11 cellular contexts compared by ENCODE assay signal in genomic region chr16:4388275-4389021, GRCh38. TPM values are rescaled to one million over a fixed set of nuclear protein-coding genes. Genes with fewer than 3 reads are reported as not detected.
DNase-seq lines count a peak whose midpoint lies in the region; ATAC-seq and TF ChIP-seq lines count a peak whose summit lies in the region.
"Had no signal": no experiment of that assay in that cellular context is flagged by ENCODE, and none has a peak within 500 bp of the region (broad histone marks: within the 10 kb centered on the region; RNA-seq: fewer than 3 reads in every experiment).

No MANE protein-coding gene starts in this region.

- ATAC-seq in mucosa of descending colon (no peak), WTC11 (no peak), GM21367 (IDR thresholded peaks at IDR 0.05; ENCODE audit: unreplicated experiment) (no peak)

- peak overlapping the region; percentile 83 for H2BK5ac ChIP-seq in neuronal stem cell (ENCODE audit: low read length)

- no peaks in the 10 kb centered on the region for H4K20me1 ChIP-seq in fibroblast of lung (ENCODE audit: control insufficient read depth, extremely low read depth, insufficient read depth, low read length)

- peak overlapping the region; percentile 93 for H3K4ac ChIP-seq in neuronal stem cell (ENCODE audit: low read length)

- peak overlapping the region; percentile 99 for H2BK120ac ChIP-seq in neuronal stem cell (ENCODE audit: low read depth, low read length)

- no peak overlapping the region for H3K4me3 ChIP-seq in fibroblast of lung (replicated peaks in 1 of 4; ENCODE audit: control extremely low read depth in 1 of 4, insufficient read depth in 1 of 4, low read depth in 3 of 4, low read length in 4 of 4)
- H3K4me3 ChIP-seq in neuronal stem cell (ENCODE audit: low read length in 2 of 2): no peak overlapping the region
- H3K4me3 ChIP-seq in mucosa of descending colon: no peak overlapping the region

- POLR2A ChIA-PET in WTC11 (lab: Charles Lee): interaction anchor here (0.8 to 1.1 kb wide), 4 partner anchors 8 to 15 kb away, joined by 3 to 5 read pairs (median 4); no protein-coding TSS in a partner anchor

- H3K27me3 ChIP-seq in fibroblast of lung (ENCODE audit: control insufficient read depth, insufficient read depth, low read length) (no peaks in the 10 kb centered on the region), neuronal stem cell (ENCODE audit: control insufficient read depth in 3 of 3, insufficient read depth in 3 of 3, low read depth in 1 of 3, low read length in 3 of 3) (no peaks in the 10 kb centered on the region)

- peak overlapping the region; percentile 87 for H3K18ac ChIP-seq in neuronal stem cell (ENCODE audit: low read length)

- H3K4me2 ChIP-seq in fibroblast of lung (ENCODE audit: extremely low read depth, insufficient read depth, low read length): no peak overlapping the region
- no peak overlapping the region for H3K4me2 ChIP-seq in neuronal stem cell (ENCODE audit: insufficient read depth, low read length, poor library complexity, severe bottlenecking)

- peak overlapping the region; percentile 95 for H2AK5ac ChIP-seq in neuronal stem cell (ENCODE audit: low read depth, low read length)

- H3K36me3 ChIP-seq in fibroblast of lung (ENCODE audit: control insufficient read depth, insufficient read depth, low read length) (peaks cover 14% of the 10 kb centered on the region), neuronal stem cell (replicated peaks in 1 of 2; ENCODE audit: control insufficient read depth in 2 of 2, insufficient read depth in 2 of 2, low read length in 2 of 2) (peaks cover 1 to 7% of the 10 kb centered on the region in 2 donors), mucosa of descending colon (ENCODE audit: low read depth) (no peaks in the 10 kb centered on the region)

- TF ChIP-seq CTCF in fibroblast of lung (conservative IDR thresholded peaks at IDR 0.05 in 1 of 2, IDR thresholded peaks at IDR 0.05 in 1 of 2; ENCODE audit: low read depth in 1 of 2, low read length in 2 of 2) (no peak), mucosa of descending colon (IDR thresholded peaks at IDR 0.05) (no peak), WTC11 (IDR thresholded peaks at IDR 0.05) (no peak)

- H2BK12ac ChIP-seq in neuronal stem cell (ENCODE audit: low read length): peak overlapping the region; percentile 46

- H4K91ac ChIP-seq in neuronal stem cell (ENCODE audit: low read depth, low read length, poor library complexity): no peak overlapping the region

- H3K4me1 ChIP-seq in fibroblast of lung (ENCODE audit: control insufficient read depth, extremely low read depth, insufficient read depth, low read length): peaks cover 80% of the 10 kb centered on the region
- H3K4me1 ChIP-seq in neuronal stem cell (ENCODE audit: control insufficient read depth in 2 of 2, insufficient read depth in 1 of 2, low read depth in 1 of 2, low read length in 2 of 2): peaks cover 47 to 53% of the 10 kb centered on the region in 2 donors
- H3K4me1 ChIP-seq in mucosa of descending colon (ENCODE audit: low read depth): no peaks in the 10 kb centered on the region

- no peak overlapping the region for H3K27ac Mint-ChIP-seq in WTC11

- DNase-seq in A172 (ENCODE audit: low spot score): peak; percentile 41
- DNase-seq in M059J (ENCODE audit: low read depth): peak; percentile 56
- DNase-seq in fibroblast of lung (ENCODE audit: low read depth in 2 of 2): no peak
- no peak for DNase-seq in neuronal stem cell (ENCODE audit: low spot score)
- no peak for DNase-seq in mucosa of descending colon
- no peak for DNase-seq in kidney glomerular epithelial cell (lab: John Stamatoyannopoulos, UW)
- DNase-seq in WTC11 (ENCODE audit: low spot score): no peak
- DNase-seq: ACHN; activated T-cell treated with anti-CD3 and anti-CD28 coated beads, Interleukin-2, amount 50 U/mL, for 48 hours; central memory CD4-positive, alpha-beta T cell had no signal

- intact Hi-C loops in mucosa of descending colon (cut with DNase I, micrococcal nuclease): no loop called here

- no peaks in the 10 kb centered on the region for H3K9me3 Mint-ChIP-seq in WTC11

- H2AFZ ChIP-seq in fibroblast of lung (ENCODE audit: low read length): no peak overlapping the region
- H2AFZ ChIP-seq in neuronal stem cell (ENCODE audit: low read length): no peak overlapping the region

- H4K8ac ChIP-seq in neuronal stem cell (ENCODE audit: low read depth, low read length): no peak overlapping the region

- WGBS in neuronal stem cell (ENCODE audit: extremely low coverage in 2 of 2, insufficient read length in 2 of 2, insufficient replicate concordance in 1 of 2), 2 donors: no CpG with 5 or more reads among the region's 19 CpGs

- no peaks in the 10 kb centered on the region for H3K36me3 Mint-ChIP-seq in WTC11

- no peaks in the 10 kb centered on the region for H3K27me3 Mint-ChIP-seq in WTC11 (ENCODE audit: low read depth)

- CTCF ChIA-PET in WTC11 (lab: Charles Lee): interaction anchor here (0.9 to 9.6 kb wide), 13 partner anchors 10 to 135 kb away, joined by 3 to 316 read pairs (median 8); partner anchors contain the start of gene PAM16

- H3K23ac ChIP-seq in neuronal stem cell (ENCODE audit: low read depth, low read length, poor library complexity): peak overlapping the region; percentile 85

- H2BK15ac ChIP-seq in neuronal stem cell (ENCODE audit: low read length): peak overlapping the region; percentile 97

- H3K27ac ChIP-seq in fibroblast of lung (ENCODE audit: insufficient read depth, low read length): peak overlapping the region; percentile 67
- no peak overlapping the region for H3K27ac ChIP-seq in neuronal stem cell (replicated peaks; ENCODE audit: low read length)

- peak overlapping the region; percentile 25 for H3K14ac ChIP-seq in neuronal stem cell (ENCODE audit: low read length)

- H3K4me3 Mint-ChIP-seq in WTC11: no peak overlapping the region

- peak overlapping the region; percentile 55 for H3K9ac ChIP-seq in fibroblast of lung (ENCODE audit: insufficient read depth, low read length)
- no peak overlapping the region for H3K9ac ChIP-seq in neuronal stem cell (ENCODE audit: low read depth, low read length, poor library complexity)

- peaks cover 43% of the 10 kb centered on the region for H3K4me1 Mint-ChIP-seq in WTC11

- no peaks in the 10 kb centered on the region for H3K79me2 ChIP-seq in fibroblast of lung (ENCODE audit: control insufficient read depth, insufficient read depth, low read length)

- H3K79me1 ChIP-seq in neuronal stem cell (ENCODE audit: low read depth, low read length): peaks cover 9% of the 10 kb centered on the region

- no peaks in the 10 kb centered on the region for H3K9me3 ChIP-seq in fibroblast of lung (ENCODE audit: control insufficient read depth, insufficient read depth, low read depth, low read length)
- H3K9me3 ChIP-seq in neuronal stem cell (replicated peaks in 1 of 2; ENCODE audit: control insufficient read depth in 2 of 2, insufficient read depth in 1 of 2, low read depth in 1 of 2, low read length in 2 of 2): no peaks in the 10 kb centered on the region
- no peaks in the 10 kb centered on the region for H3K9me3 ChIP-seq in mucosa of descending colon

TF ChIP-seq in WTC11, 78 proteins besides CTCF, POLR2A, EP300 and RAD21 (continues in another document):
- TF ChIP-seq ZNF219 (CRISPR knock-in tag; IDR thresholded peaks at IDR 0.05; ENCODE audit: borderline replicate concordance) (no peak), NR3C1 (CRISPR knock-in tag; conservative IDR thresholded peaks at IDR 0.05; ENCODE audit: low read depth) (no peak), JUN (CRISPR knock-in tag; IDR thresholded peaks at IDR 0.05) (no peak), ZNF232 (CRISPR knock-in tag; IDR thresholded peaks at IDR 0.05) (no peak), ZBTB21 (CRISPR knock-in tag; IDR thresholded peaks at IDR 0.05; ENCODE audit: borderline replicate concordance) (no peak), SMAD3 (CRISPR knock-in tag; IDR thresholded peaks at IDR 0.05; ENCODE audit: borderline replicate concordance) (no peak)

RNA-seq across cellular contexts. Expression of gene VASN, which starts 16.8 kb away (rescaled TPM):
- 87.4 and 100 TPM in 2 replicates for total RNA-seq in A172 (2014; rRNA removed; shearing (Covaris generic))
- 69.9 and 115 TPM in 2 replicates for total RNA-seq in M059J (2014; rRNA removed; shearing (Covaris generic))
- 57.0 and 79.4 TPM in 2 replicates for total RNA-seq in fibroblast of lung
- polyA plus RNA-seq in fibroblast of lung: 30.6 and 61.9 TPM in 2 replicates
- 85.6 and 136 TPM in 2 replicates for polyA plus RNA-seq in fibroblast of lung (2012)
- polyA minus RNA-seq in fibroblast of lung (ENCODE audit: low replicate concordance): 42.0 and 88.8 TPM in 2 replicates
- polyA plus RNA-seq in neuronal stem cell (2013, experiment 1 of 2): 7.8 TPM
- 7.6 TPM for polyA plus RNA-seq in neuronal stem cell (2013, experiment 2 of 2)
- total RNA-seq in mucosa of descending colon: 1 to 10 TPM in 2 of 3 donors, under 1 TPM in 1; 0.93 to 8.4 (median 5.1) TPM
- total RNA-seq in WTC11 (2021): 8.0 to 9.1 TPM (median 8.3 TPM) in 3 replicates

RNA-seq across cellular contexts. Expression of gene CORO7, which starts 27.9 kb away (rescaled TPM):
- total RNA-seq in A172 (2014; rRNA removed; shearing (Covaris generic)): 16.5 and 21.0 TPM in 2 replicates
- 8.7 and 13.1 TPM in 2 replicates for total RNA-seq in M059J (2014; rRNA removed; shearing (Covaris generic))
- total RNA-seq in fibroblast of lung (5.4 and 11.1 TPM in 2 replicates), mucosa of descending colon (10 to 100 TPM; 40.0 to 61.2 (median 49.1) TPM), WTC11 (2021) (36.7 to 45.5 TPM (median 38.6 TPM) in 3 replicates)
- 5.6 and 6.1 TPM in 2 replicates for polyA plus RNA-seq in fibroblast of lung
- polyA plus RNA-seq in fibroblast of lung (2012): 7.2 and 8.6 TPM in 2 replicates
- 16.1 and 18.2 TPM in 2 replicates for polyA minus RNA-seq in fibroblast of lung (ENCODE audit: low replicate concordance)
- polyA plus RNA-seq in neuronal stem cell (2013, experiment 1 of 2): 8.9 TPM
- 10.3 TPM for polyA plus RNA-seq in neuronal stem cell (2013, experiment 2 of 2)

RNA-seq across cellular contexts. Expression of gene DNAJA3, which starts 37.2 kb away (rescaled TPM):
- total RNA-seq in A172 (2014; rRNA removed; shearing (Covaris generic)): 86.7 and 91.9 TPM in 2 replicates
- 68.2 and 69.0 TPM in 2 replicates for total RNA-seq in M059J (2014; rRNA removed; shearing (Covaris generic))
- total RNA-seq in fibroblast of lung (59.8 and 66.1 TPM in 2 replicates), mucosa of descending colon (10 to 100 TPM; 47.0 to 58.3 (median 54.8) TPM), WTC11 (2021) (54.8 to 64.1 TPM (median 56.0 TPM) in 3 replicates)
- polyA plus RNA-seq in fibroblast of lung: 27.8 and 39.8 TPM in 2 replicates
- polyA plus RNA-seq in fibroblast of lung (2012): 22.3 and 32.2 TPM in 2 replicates
- 30.6 and 36.4 TPM in 2 replicates for polyA minus RNA-seq in fibroblast of lung (ENCODE audit: low replicate concordance)
- 34.6 TPM for polyA plus RNA-seq in neuronal stem cell (2013, experiment 1 of 2)
- 34.4 TPM for polyA plus RNA-seq in neuronal stem cell (2013, experiment 2 of 2)

RNA-seq across cellular contexts. Expression of gene PAM16, which starts 37.3 kb away (rescaled TPM):
- total RNA-seq in A172 (2014; rRNA removed; shearing (Covaris generic)): 46.8 and 116 TPM in 2 replicates
- total RNA-seq in M059J (2014; rRNA removed; shearing (Covaris generic)): 38.6 and 61.5 TPM in 2 replicates
- total RNA-seq in fibroblast of lung: 24.4 and 34.3 TPM in 2 replicates
- polyA plus RNA-seq in fibroblast of lung: 14.8 and 19.9 TPM in 2 replicates
- 28.6 and 37.1 TPM in 2 replicates for polyA plus RNA-seq in fibroblast of lung (2012)
- polyA minus RNA-seq in fibroblast of lung (ENCODE audit: low replicate concordance): 9.2 and 9.5 TPM in 2 replicates
- polyA plus RNA-seq in neuronal stem cell (2013, experiment 1 of 2): 76.9 TPM
- 74.7 TPM for polyA plus RNA-seq in neuronal stem cell (2013, experiment 2 of 2)
- total RNA-seq in mucosa of descending colon: 10 to 100 TPM; 31.9 to 35.8 (median 32.6) TPM
- total RNA-seq in WTC11 (2021): 87.2 to 93.7 TPM (median 88.9 TPM) in 3 replicates

Comparison
In these comparisons a context has a peak if more than half of its experiments do, and no peak if none do; other contexts are left out.
1. DNase-seq: peak in A172 (single experiment) and M059J (single experiment); none in fibroblast of lung (0 of 2), neuronal stem cell (single experiment), mucosa of descending colon (0 of 3), kidney glomerular epithelial cell (single experiment) and WTC11 (single experiment).